Comparison of ENCODE assay signal across 8 cellular contexts in the genomic region with DNA sequence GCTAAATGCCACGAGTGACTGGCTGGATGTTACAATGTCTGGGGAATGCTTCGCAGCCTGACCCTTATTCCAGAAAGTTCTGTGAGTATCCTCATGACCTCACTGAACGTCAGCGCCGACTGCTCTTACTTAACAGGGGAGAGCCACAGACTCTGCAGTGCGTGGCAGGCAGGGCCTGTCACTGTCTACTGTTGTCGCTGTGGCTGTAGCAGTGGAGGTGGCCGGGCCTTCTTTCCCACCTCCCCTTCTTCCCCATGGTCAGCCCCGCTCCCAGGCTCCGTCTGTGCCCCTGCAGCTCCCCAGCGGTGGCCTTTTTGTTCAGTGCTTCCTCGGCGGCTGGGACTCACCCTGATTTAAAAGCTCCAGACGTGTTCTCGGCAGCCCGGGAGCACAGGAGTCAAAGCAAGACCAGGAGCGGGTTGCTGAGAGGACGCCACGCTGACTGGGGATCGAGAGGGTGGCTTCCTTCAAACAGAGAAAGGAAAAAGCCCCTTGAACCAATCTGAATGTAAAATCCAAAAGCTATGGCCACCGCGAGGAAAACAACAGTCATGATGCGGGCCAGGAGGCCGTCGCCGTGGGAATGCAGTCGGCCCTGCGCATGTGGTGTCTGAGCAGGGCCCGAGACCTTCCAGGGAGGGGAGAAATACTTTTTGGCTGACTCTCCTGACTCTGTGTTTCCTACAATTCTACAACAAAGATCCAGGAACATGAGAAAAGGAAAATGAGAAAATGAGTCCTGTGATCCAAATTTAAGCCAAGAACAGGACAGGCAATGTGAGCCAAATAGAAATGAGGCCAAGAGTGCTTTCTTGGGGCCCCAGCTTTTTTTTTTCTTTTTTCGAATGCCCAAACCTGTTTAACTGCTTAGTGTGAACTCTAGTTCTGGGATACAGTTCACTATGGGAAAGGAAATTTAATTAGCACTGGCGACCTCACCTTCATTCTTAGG. TPM values are rescaled to one million over a fixed set of nuclear protein-coding genes. Genes with fewer than 3 reads are reported as not detected.
A peak's percentile ranks its signal among the peaks of the same experiment; 100 is the strongest.
DNase-seq lines count a peak whose midpoint lies in the region; ATAC-seq and TF ChIP-seq lines count a peak whose summit lies in the region.

No MANE protein-coding gene starts in this region.

- POLR2A ChIA-PET in MCF 10A (lab: Yijun Ruan, JAX), result interaction anchor here (0.7 to 19.7 kb wide), 18 partner anchors 8 to 538 kb away, joined by 3 to 467 read pairs (median 12); partner anchors contain the start of gene IRF2BP2

- peaks cover 40% of the 10 kb centered on the region for H3F3A ChIP-seq in GM23248 (ENCODE audit: insufficient read depth)

- WGBS in GM23248 (ENCODE audit: low coverage in 1 of 2, low lambda C conversion rate in 2 of 2, missing lambda C conversion rate in 2 of 2), 2 experiments, result 10 to 12% methylated on average over 31 of the region's 31 CpGs

- peak overlapping the region; percentile 93 for H3K27ac Mint-ChIP-seq in MCF 10A (ENCODE audit: low read depth, unreplicated experiment)

- H3K9ac ChIP-seq in GM23248 (peak overlapping the region; percentile 95), skeletal muscle satellite cell (ENCODE audit: low read depth, low read length) (peak overlapping the region; percentile 83)

- H4K20me1 ChIP-seq in GM23248 (ENCODE audit: insufficient read depth), result no peaks in the 10 kb centered on the region

- H3K4me2 ChIP-seq in GM23248 (ENCODE audit: unreplicated experiment), result peak overlapping the region; percentile 66
- H3K4me2 ChIP-seq in skeletal muscle satellite cell (ENCODE audit: low read length), result peak overlapping the region; percentile 59

- intact Hi-C loops in MCF 10A (cut with micrococcal nuclease), result loop anchor here (2.0 to 5.0 kb wide), 2 partner anchors 33 to 126 kb away; no protein-coding TSS in a partner anchor

- H3K4me1 Mint-ChIP-seq in MCF 10A (ENCODE audit: insufficient read depth, unreplicated experiment), result peaks cover 43% of the 10 kb centered on the region

- H3K9me3 ChIP-seq in GM23248 (ENCODE audit: low read depth) (no peaks in the 10 kb centered on the region), skeletal muscle satellite cell (replicated peaks; ENCODE audit: low read length) (no peaks in the 10 kb centered on the region)

- peak overlapping the region; percentile 7 for H3K4me3 Mint-ChIP-seq in MCF 10A (ENCODE audit: unreplicated experiment)

- peak overlapping the region; percentile 100 for H3K27ac ChIP-seq in GM23248

- CTCF ChIA-PET in MCF 10A (lab: Yijun Ruan, JAX), result interaction anchor here (0.5 to 3.7 kb wide), 9 partner anchors 13 to 573 kb away, joined by 3 to 18 read pairs (median 4); no protein-coding TSS in a partner anchor

- peak overlapping the region; percentile 83 for H2AFZ ChIP-seq in GM23248

- H3K27me3 ChIP-seq in GM23248 (replicated peaks; ENCODE audit: insufficient read depth) (no peaks in the 10 kb centered on the region), skeletal muscle satellite cell (ENCODE audit: control insufficient read depth, insufficient read depth, low read length) (no peaks in the 10 kb centered on the region)

- no TSS peak for BruUV-seq in MCF 10A (replicated peaks; lab: Mats Ljungman, UMichigan)

- no peak for ATAC-seq in HG03139 (IDR thresholded peaks at IDR 0.05; ENCODE audit: unreplicated experiment)
- ATAC-seq in HG03457 (IDR thresholded peaks at IDR 0.05; ENCODE audit: unreplicated experiment), result no peak

- no peaks in the 10 kb centered on the region for H3K36me3 Mint-ChIP-seq in MCF 10A (ENCODE audit: insufficient read depth, unreplicated experiment)

- no peaks in the 10 kb centered on the region for H3K9me2 ChIP-seq in GM23248 (ENCODE audit: insufficient read depth)

- H3K36me3 ChIP-seq in GM23248 (ENCODE audit: low read depth) (no peaks in the 10 kb centered on the region), skeletal muscle satellite cell (ENCODE audit: insufficient read depth, low read length) (no peaks in the 10 kb centered on the region)

- no peaks in the 10 kb centered on the region for H3K79me2 ChIP-seq in GM23248 (ENCODE audit: insufficient read depth)

- no peak for TF ChIP-seq CTCF in MCF 10A (IDR thresholded peaks at IDR 0.05; ENCODE audit: unreplicated experiment)

- no peaks in the 10 kb centered on the region for H3K9me3 Mint-ChIP-seq in MCF 10A (ENCODE audit: unreplicated experiment)

- in situ Hi-C loops in GM23248 (cut with MboI), result no loop called here

- H3K27me3 Mint-ChIP-seq in MCF 10A (ENCODE audit: insufficient read depth, unreplicated experiment), result no peaks in the 10 kb centered on the region

- H3K4me3 ChIP-seq in GM23248 (peak overlapping the region; percentile 50), skeletal muscle satellite cell (ENCODE audit: low read length) (no peak overlapping the region)

- DNase-seq in GM23248, result peak; percentile 94
- DNase-seq in MCF 10A (ENCODE audit: unreplicated experiment), result no peak
- DNase-seq in islet precursor cell, result peak; percentile 68
- no peak for DNase-seq in NCI-H1092 treated with DMSO at 0.1 percent for 48 hours (lab: John Stamatoyannopoulos, UW)
- no peak for DNase-seq in NCI-H1105 (lab: John Stamatoyannopoulos, UW)

- H3K4me1 ChIP-seq in GM23248 (ENCODE audit: insufficient read depth), result peaks cover 56% of the 10 kb centered on the region
- peaks cover 59% of the 10 kb centered on the region for H3K4me1 ChIP-seq in skeletal muscle satellite cell (ENCODE audit: control insufficient read depth, insufficient read depth, low read length)

RNA-seq across cellular contexts. Expression of gene TARBP1, which starts 52.5 kb away (rescaled TPM):
- 11.9 and 61.0 TPM in 2 replicates for total RNA-seq in GM23248 (2014; rRNA removed; shearing (Covaris generic))
- polyA plus RNA-seq in GM23248 (2016; fragmentation: Nextera tagmentation; extraction: Ambion mirVana), result 5.2 and 5.7 TPM in 2 replicates
- 45.5 and 52.5 TPM in 2 replicates for total RNA-seq in MCF 10A (2022)
- 13.8 and 18.3 TPM in 2 replicates for total RNA-seq in skeletal muscle satellite cell (2012; rRNA removed)

Comparison
In these comparisons a context has a peak if more than half of its experiments do, and no peak if none do; other contexts are left out.
1. DNase-seq: peak in GM23248 (single experiment) and islet precursor cell (single experiment); none in MCF 10A (single experiment), NCI-H1092 treated with DMSO at 0.1 percent for 48 hours (single experiment) and NCI-H1105 (single experiment).